In the genomic region with DNA sequence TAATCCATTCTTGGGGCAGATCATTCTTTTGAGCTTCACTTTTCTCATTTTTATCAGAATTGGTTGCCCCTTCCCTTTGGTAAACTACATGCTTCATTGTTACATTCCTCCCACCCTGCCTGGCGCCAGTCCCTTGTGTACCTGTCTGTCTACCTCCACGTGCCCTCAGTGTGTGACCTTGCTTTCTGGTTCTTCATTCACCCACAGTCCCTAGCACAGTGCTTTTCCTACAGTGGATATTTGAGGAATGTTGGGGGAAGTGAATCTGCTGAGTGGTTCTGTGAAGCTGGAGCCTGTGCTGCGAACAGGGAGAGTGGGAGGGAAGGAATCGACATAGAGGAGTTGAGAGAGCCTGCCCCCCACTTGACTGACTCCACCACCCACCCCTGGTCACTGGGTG, we compare ENCODE assay signal across 16 cellular contexts. TPM values are rescaled to one million over a fixed set of nuclear protein-coding genes. Genes with fewer than 3 reads are reported as not detected.
A peak's percentile ranks its signal among the peaks of the same experiment; 100 is the strongest.
DNase-seq lines count a peak whose midpoint lies in the region; ATAC-seq and TF ChIP-seq lines count a peak whose summit lies in the region.
"Had no signal": no experiment of that assay in that cellular context is flagged by ENCODE, and none has a peak within 500 bp of the region (broad histone marks: within the 10 kb centered on the region; RNA-seq: fewer than 3 reads in every experiment).

No MANE protein-coding gene starts in this region.

- H3K36me3 ChIP-seq in left ventricle myocardium inferior (peaks cover 27% of the 10 kb centered on the region), upper lobe of right lung (peaks cover 25% of the 10 kb centered on the region), stomach (peaks cover 0 to 40% (median 37%) of the 10 kb centered on the region in 4 donors)
- H3K36me3 ChIP-seq: HAP-1 had no signal

- TF ChIP-seq POLR2A in stomach (IDR thresholded peaks at IDR 0.05) = no peak

- H3K4me1 ChIP-seq in left ventricle myocardium inferior = peaks cover 97% of the 10 kb centered on the region
- H3K4me1 ChIP-seq in upper lobe of right lung = peaks cover 5% of the 10 kb centered on the region
- H3K4me1 ChIP-seq in stomach = peaks cover 0 to 33% (median 6%) of the 10 kb centered on the region in 4 donors
- H3K4me1 ChIP-seq: BLaER1, HAP-1 had no signal

- H3K9me3 ChIP-seq in left ventricle myocardium inferior (replicated peaks) (no peaks in the 10 kb centered on the region), upper lobe of right lung (no peaks in the 10 kb centered on the region), stomach (no peaks in the 10 kb centered on the region)
- H3K9me3 ChIP-seq: BLaER1, Caco-2 had no signal

- no peaks in the 10 kb centered on the region for H3K27me3 Mint-ChIP-seq in dendritic cell treated with granulocyte-macrophage colony-stimulating factor and Interleukin-4, amounts not matched to agents 40 ng/mL and 50 ng/mL, for 4 days
- H3K27me3 Mint-ChIP-seq in neural crest cell (ENCODE audit: low read depth) = no peaks in the 10 kb centered on the region
- H3K27me3 Mint-ChIP-seq: CD8-positive, alpha-beta memory T cell had no signal

- H3K27me3 ChIP-seq in left ventricle myocardium inferior (ENCODE audit: low read depth) = no peaks in the 10 kb centered on the region
- H3K27me3 ChIP-seq in upper lobe of right lung = no peaks in the 10 kb centered on the region
- no peaks in the 10 kb centered on the region for H3K27me3 ChIP-seq in stomach
- H3K27me3 ChIP-seq: BLaER1 had no signal

- H3K4me3 Mint-ChIP-seq in dendritic cell treated with granulocyte-macrophage colony-stimulating factor and Interleukin-4, amounts not matched to agents 40 ng/mL and 50 ng/mL, for 4 days = no peak overlapping the region
- H3K4me3 Mint-ChIP-seq in neural crest cell = no peak overlapping the region
- H3K4me3 Mint-ChIP-seq: CD8-positive, alpha-beta memory T cell had no signal

- TF ChIP-seq CTCF in left ventricle myocardium inferior (IDR thresholded peaks at IDR 0.05; ENCODE audit: borderline replicate concordance) (no peak), neural crest cell (conservative IDR thresholded peaks at IDR 0.05) (no peak), upper lobe of right lung (IDR thresholded peaks at IDR 0.05) (no peak), stomach (IDR thresholded peaks at IDR 0.05) (no peak)

- 73 to 81% (median 76%) methylated on average over 4 of the region's 4 CpGs for WGBS in stomach, 5 donors

- peaks cover 40% of the 10 kb centered on the region for H3K4me1 Mint-ChIP-seq in dendritic cell treated with granulocyte-macrophage colony-stimulating factor and Interleukin-4, amounts not matched to agents 40 ng/mL and 50 ng/mL, for 4 days (ENCODE audit: low read depth)
- H3K4me1 Mint-ChIP-seq in neural crest cell = no peaks in the 10 kb centered on the region

- H3K36me3 Mint-ChIP-seq in dendritic cell treated with granulocyte-macrophage colony-stimulating factor and Interleukin-4, amounts not matched to agents 40 ng/mL and 50 ng/mL, for 4 days (ENCODE audit: low read depth) = peaks cover 20% of the 10 kb centered on the region
- H3K36me3 Mint-ChIP-seq in neural crest cell (ENCODE audit: low read depth) = no peaks in the 10 kb centered on the region

- TF ChIP-seq EP300 in stomach (IDR thresholded peaks at IDR 0.05) = no peak

- no peak for DNase-seq in left ventricle myocardium inferior
- DNase-seq in Right ventricle myocardium superior = no peak
- DNase-seq in neural crest cell (ENCODE audit: low read depth, low spot score) = no peak
- DNase-seq in upper lobe of right lung = no peak
- no peak for DNase-seq in stomach
- no peak for DNase-seq in NCI-H2171 (lab: John Stamatoyannopoulos, UW)
- DNase-seq: 8988T; AML-193; Caco-2; CD8-positive, alpha-beta memory T cell; DND-41; GDM1 had no signal

- ATAC-seq in Right ventricle myocardium superior (ENCODE audit: poor library complexity) (no peak), upper lobe of right lung (peak; percentile 45)

- H3K9me3 Mint-ChIP-seq in dendritic cell treated with granulocyte-macrophage colony-stimulating factor and Interleukin-4, amounts not matched to agents 40 ng/mL and 50 ng/mL, for 4 days = no peaks in the 10 kb centered on the region
- H3K9me3 Mint-ChIP-seq in neural crest cell = no peaks in the 10 kb centered on the region
- H3K9me3 Mint-ChIP-seq: CD8-positive, alpha-beta memory T cell had no signal

- no peak overlapping the region for H3K4me3 ChIP-seq in left ventricle myocardium inferior
- no peak overlapping the region for H3K4me3 ChIP-seq in upper lobe of right lung
- H3K4me3 ChIP-seq in stomach = no peak overlapping the region
- H3K4me3 ChIP-seq: BLaER1, HAP-1 had no signal

- intact Hi-C loops in left ventricle myocardium inferior (cut with micrococcal nuclease) (no loop called here), Right ventricle myocardium superior (cut with DNase I) (no loop called here), upper lobe of right lung (cut with DNase I) (no loop called here), stomach (cut with DNase I; ENCODE audit: low total_unique reads) (no loop called here)
- intact Hi-C loops in dendritic cell treated with granulocyte-macrophage colony-stimulating factor and Interleukin-4, amounts not matched to agents 40 ng/mL and 50 ng/mL, for 4 days (cut with micrococcal nuclease) = no loop called here

- H3K27ac Mint-ChIP-seq in dendritic cell treated with granulocyte-macrophage colony-stimulating factor and Interleukin-4, amounts not matched to agents 40 ng/mL and 50 ng/mL, for 4 days = peak overlapping the region; percentile 44
- peak overlapping the region; percentile 76 for H3K27ac Mint-ChIP-seq in neural crest cell (ENCODE audit: unreplicated experiment)

- H3K27ac ChIP-seq in left ventricle myocardium inferior (replicated peaks) (peak overlapping the region; percentile 88), upper lobe of right lung (no peak overlapping the region), stomach (no peak overlapping the region)
- H3K27ac ChIP-seq: BLaER1, HL-60 had no signal

RNA-seq across cellular contexts. Expression of a gene that starts 23.4 kb away (rescaled TPM):
- total RNA-seq in left ventricle myocardium inferior = 437 TPM
- total RNA-seq in Right ventricle myocardium superior = 273 TPM
- total RNA-seq in neural crest cell = 6.0 and 7.7 TPM in 2 replicates
- total RNA-seq in upper lobe of right lung = 84.1 TPM
- total RNA-seq in stomach = 10 to 100 TPM; 33.8 to 79.0 (median 50.6) TPM
- polyA plus RNA-seq in stomach = 10 to 100 TPM; 16.5 to 32.4 (median 17.0) TPM
